In the genomic region with DNA sequence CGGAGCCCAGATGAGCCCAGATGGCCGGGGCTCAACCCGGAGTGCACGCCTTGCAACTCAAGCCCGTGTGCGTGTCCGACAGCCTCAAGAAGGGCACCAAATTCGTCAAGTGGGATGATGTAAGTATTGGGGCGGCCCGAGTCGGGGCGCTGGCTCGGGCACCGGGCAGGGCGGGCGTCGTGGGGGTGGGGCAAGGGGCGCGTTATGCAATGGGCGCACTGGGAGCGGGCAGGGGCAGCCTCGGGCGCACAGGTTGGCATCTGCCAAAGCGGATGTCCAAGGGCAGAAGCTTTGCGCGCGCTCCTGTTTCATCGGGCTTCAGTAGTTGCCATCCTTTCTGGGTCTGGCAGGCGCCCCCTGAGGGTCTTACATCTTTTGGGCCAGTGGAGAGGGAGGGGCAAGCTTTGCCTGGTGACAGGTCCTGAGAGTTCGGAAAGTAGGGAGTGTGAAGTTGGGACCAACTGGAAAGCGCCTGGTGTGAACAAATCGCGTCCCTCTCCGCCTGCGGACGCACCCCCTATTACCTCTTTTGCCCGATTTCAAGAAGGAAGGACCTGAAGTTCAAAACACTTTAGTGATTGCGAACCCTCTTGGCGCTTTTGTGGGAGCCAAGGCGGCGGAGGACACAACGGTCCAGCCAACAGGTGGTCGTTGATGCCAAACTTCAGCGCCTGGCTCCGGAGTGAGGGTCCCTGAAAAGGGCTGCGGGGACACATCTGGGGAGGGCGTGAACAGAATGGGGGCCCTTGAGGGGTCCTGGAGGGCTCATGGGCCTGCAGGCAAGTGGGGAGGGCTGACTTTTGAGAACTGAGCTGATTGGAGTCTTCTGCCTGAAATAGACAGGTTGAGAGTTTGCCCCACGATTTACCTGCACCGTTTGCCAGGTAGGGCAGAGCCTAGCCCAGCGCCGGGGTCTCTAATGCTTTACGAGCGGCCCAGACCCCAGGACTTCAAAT, we compare ENCODE assay signal across 9 cellular contexts. TPM values are rescaled to one million over a fixed set of nuclear protein-coding genes. Genes with fewer than 3 reads are reported as not detected.
A peak's percentile ranks its signal among the peaks of the same experiment; 100 is the strongest.
DNase-seq lines count a peak whose midpoint lies in the region; ATAC-seq, FAIRE-seq and TF ChIP-seq lines count a peak whose summit lies in the region.
"Had no signal": no experiment of that assay in that cellular context is flagged by ENCODE, and none has a peak within 500 bp of the region (broad histone marks: within the 10 kb centered on the region; RNA-seq: fewer than 3 reads in every experiment).

No MANE protein-coding gene starts in this region.

- no peak for TF ChIP-seq CTCF in pancreas (IDR thresholded peaks at IDR 0.05)

- no peaks in the 10 kb centered on the region for H3K9me3 ChIP-seq in pancreas

- peak; percentile 67 to 73 (median 72) for ATAC-seq in pancreas

- DNase-seq in AML-193 (lab: John Stamatoyannopoulos, UW) = peak; percentile 64 to 74
- peak; percentile 23 for DNase-seq in HEK293T (ENCODE audit: extremely low spot score)
- peak; percentile 5 for DNase-seq in activated gamma-delta T cell treated with anti-CD3 and anti-CD28 coated beads, Interleukin-2, amount 50 U/mL, for 16 hours (ENCODE audit: low read depth)
- peak; percentile 77 for DNase-seq in cardiac septum (ENCODE audit: low spot score)
- DNase-seq in pancreas = peak; percentile 56 to 85 (median 72)
- DNase-seq in DMS114 treated with DMSO at 0.1 percent for 48 hours (lab: John Stamatoyannopoulos, UW; ENCODE audit: unreplicated experiment) = no peak
- no peak for DNase-seq in occipital lobe (lab: John Stamatoyannopoulos, UW)
- no peak for DNase-seq in GOT3 (lab: John Stamatoyannopoulos, UW)

- intact Hi-C loops in cardiac septum (cut with DNase I) (loop anchor here (2.0 to 10.0 kb wide), 6 partner anchors 86 to 588 kb away; no protein-coding TSS in a partner anchor), pancreas (cut with DNase I) (loop anchor here in 2 of 3 donors (5.0 to 10.0 kb wide), 4 partner anchors 254 to 589 kb away; no protein-coding TSS in a partner anchor)

- peak overlapping the region; percentile 75 to 93 (median 89) for H3K4me3 ChIP-seq in pancreas

- H3K4me1 ChIP-seq in pancreas = no peaks in the 10 kb centered on the region
- H3K4me1 ChIP-seq: foreskin keratinocyte had no signal

- WGBS in pancreas, 2 donors = 4 to 5% methylated on average over 47 to 53 of the region's 53 CpGs

- POLR2A ChIA-PET in HEK293T (lab: Yijun Ruan, JAX) = no interaction called here

- no peaks in the 10 kb centered on the region for H3K27me3 ChIP-seq in pancreas

- no peaks in the 10 kb centered on the region for H3K36me3 ChIP-seq in pancreas

- peak overlapping the region; percentile 54 to 88 (median 72) for H3K27ac ChIP-seq in pancreas
- H3K27ac ChIP-seq: foreskin keratinocyte had no signal

- no peak for FAIRE-seq in pancreas (lab: Jason Lieb, UNC)

- CTCF ChIA-PET in HEK293T (lab: Yijun Ruan, JAX) = no interaction called here

TF ChIP-seq in HEK293T, 16 proteins besides CTCF, POLR2A, EP300 and RAD21:
- TF ChIP-seq L3MBTL2 (conservative IDR thresholded peaks at IDR 0.05) (no peak), FOXA1 (IDR thresholded peaks at IDR 0.05) (no peak), HDGF (IDR thresholded peaks at IDR 0.05; ENCODE audit: borderline replicate concordance) (no peak), BHLHE40 (IDR thresholded peaks at IDR 0.05; ENCODE audit: borderline replicate concordance) (no peak), CTBP1 (IDR thresholded peaks at IDR 0.05; ENCODE audit: borderline replicate concordance) (no peak)
- TF ChIP-seq, protein P1, sequence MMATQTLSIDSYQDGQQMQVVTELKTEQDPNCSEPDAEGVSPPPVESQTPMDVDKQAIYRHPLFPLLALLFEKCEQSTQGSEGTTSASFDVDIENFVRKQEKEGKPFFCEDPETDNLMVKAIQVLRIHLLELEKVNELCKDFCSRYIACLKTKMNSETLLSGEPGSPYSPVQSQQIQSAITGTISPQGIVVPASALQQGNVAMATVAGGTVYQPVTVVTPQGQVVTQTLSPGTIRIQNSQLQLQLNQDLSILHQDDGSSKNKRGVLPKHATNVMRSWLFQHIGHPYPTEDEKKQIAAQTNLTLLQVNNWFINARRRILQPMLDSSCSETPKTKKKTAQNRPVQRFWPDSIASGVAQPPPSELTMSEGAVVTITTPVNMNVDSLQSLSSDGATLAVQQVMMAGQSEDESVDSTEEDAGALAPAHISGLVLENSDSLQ (IDR thresholded peaks at IDR 0.05) = no peak
TF ChIP-seq in HEK293T: peak in this region for 0.

RNA-seq across cellular contexts. Expression of a gene that starts 0.8 kb away (rescaled TPM):
- total RNA-seq in cardiac septum (7.3 TPM), pancreas (10 to 100 TPM; 12.8 to 18.7 (median 14.6) TPM), occipital lobe (72.5 TPM)
- polyA plus RNA-seq in pancreas = 1 to 10 TPM; 4.5 to 5.4 TPM

Comparison
In these comparisons a context has a peak if more than half of its experiments do, and no peak if none do; other contexts are left out.
1. DNase-seq: peak in AML-193 (2 of 2), HEK293T (single experiment), activated gamma-delta T cell treated with anti-CD3 and anti-CD28 coated beads, Interleukin-2, amount 50 U/mL, for 16 hours (single experiment), cardiac septum (single experiment) and pancreas (6 of 6); none in DMS114 treated with DMSO at 0.1 percent for 48 hours (single experiment), occipital lobe (single experiment) and GOT3 (single experiment).